Comparison of ENCODE assay signal across 8 cellular contexts in the genomic region with DNA sequence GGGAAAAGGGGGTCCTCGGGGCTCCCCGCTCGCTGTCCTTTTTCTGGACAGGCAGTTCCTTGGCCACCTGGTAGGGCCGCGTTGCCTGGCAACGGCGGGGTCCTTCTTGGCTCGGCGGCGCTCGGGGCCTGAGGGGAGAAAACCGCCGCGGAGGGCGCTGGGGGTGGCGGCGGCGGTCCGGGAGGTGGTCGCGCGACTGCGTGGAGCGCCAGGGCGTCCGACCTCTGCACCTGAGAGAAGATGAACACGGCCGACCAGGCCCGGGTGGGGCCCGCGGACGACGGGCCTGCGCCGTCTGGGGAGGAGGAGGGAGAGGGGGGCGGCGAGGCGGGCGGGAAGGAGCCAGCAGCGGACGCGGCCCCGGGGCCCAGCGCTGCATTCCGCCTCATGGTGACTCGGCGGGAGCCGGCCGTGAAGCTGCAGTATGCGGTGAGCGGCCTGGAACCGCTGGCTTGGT. TPM values are rescaled to one million over a fixed set of nuclear protein-coding genes. Genes with fewer than 3 reads are reported as not detected.
DNase-seq lines count a peak whose midpoint lies in the region; ATAC-seq and TF ChIP-seq lines count a peak whose summit lies in the region.

Gene GTF3C4, plus strand, starts transcription at position 106 of the 457 bp plus-strand sequence. Its CDS starts 135 bp downstream, at position 241.

- H3K4me3 ChIP-seq in OCI-LY7 (ENCODE audit: low read depth, low read length, poor library complexity, severe bottlenecking), result peak within 1 kb of the TSS; percentile 96
- H3K4me3 ChIP-seq in fibroblast of lung (replicated peaks in 1 of 4; ENCODE audit: control extremely low read depth in 1 of 4, insufficient read depth in 1 of 4, low read depth in 3 of 4, low read length in 4 of 4), result peak within 1 kb of the TSS; percentile 78 to 95 (median 90)

- POLR2A ChIA-PET in OCI-LY7 (lab: Charles Lee), result interaction anchor here (0.5 to 2.5 kb wide), 5 partner anchors 12 to 429 kb away, joined by 3 to 6 read pairs (median 4); partner anchors contain the start of gene GTF3C5

- peaks cover 34% of the 10 kb centered on the region for H3K4me1 ChIP-seq in OCI-LY7 (ENCODE audit: insufficient read depth, low read length, poor library complexity, severe bottlenecking)
- H3K4me1 ChIP-seq in fibroblast of lung (ENCODE audit: control insufficient read depth, extremely low read depth, insufficient read depth, low read length), result no peaks in the 10 kb centered on the region

- peaks cover 38% of the 10 kb centered on the region for H3K4me1 Mint-ChIP-seq in activated T-helper 1 cell treated with anti-CD3 and anti-CD28 coated beads, Interleukin-12 subunit alpha, Interleukin-12 subunit beta, Interleukin-2, Interleukin-4 antibody, amounts not matched to agents 30 ng/mL and 10 ng/mL and 1 ng/mL, durations not matched to agents 14 hours and 24 hours and 36 hours (ENCODE audit: low read depth)
- peaks cover 33 to 41% of the 10 kb centered on the region in 2 donors for H3K4me1 Mint-ChIP-seq in natural killer cell treated with Interleukin-12 subunit alpha and Interleukin-12 subunit beta and Interleukin-15 and Interleukin-18, amount 100 ng/mL, for 72 hours (ENCODE audit: low read depth in 2 of 2)

- intact Hi-C loops in OCI-LY7 (cut with micrococcal nuclease; ENCODE audit: unreplicated experiment), result no loop called here
- intact Hi-C loops in activated T-helper 1 cell treated with anti-CD3 and anti-CD28 coated beads, Interleukin-12 subunit alpha, Interleukin-12 subunit beta, Interleukin-2, Interleukin-4 antibody, amounts not matched to agents 30 ng/mL and 10 ng/mL and 1 ng/mL, durations not matched to agents 14 hours and 24 hours and 36 hours (cut with micrococcal nuclease), result loop anchor here (1.0 to 5.0 kb wide), 4 partner anchors 98 to 667 kb away; partner anchors contain the start of genes AK8, SETX, SPACA9 and SURF6

- H3K4me2 ChIP-seq in OCI-LY7 (ENCODE audit: low read length) (peak within 1 kb of the TSS; percentile 83), fibroblast of lung (ENCODE audit: extremely low read depth, insufficient read depth, low read length) (peak within 1 kb of the TSS; percentile 79)

- H4K20me1 ChIP-seq in OCI-LY7 (ENCODE audit: insufficient read depth, low read length) (peaks cover 36% of the 10 kb centered on the region), fibroblast of lung (ENCODE audit: control insufficient read depth, extremely low read depth, insufficient read depth, low read length) (no peaks in the 10 kb centered on the region)

- H3K9me3 Mint-ChIP-seq in activated T-helper 1 cell treated with anti-CD3 and anti-CD28 coated beads, Interleukin-12 subunit alpha, Interleukin-12 subunit beta, Interleukin-2, Interleukin-4 antibody, amounts not matched to agents 30 ng/mL and 10 ng/mL and 1 ng/mL, durations not matched to agents 14 hours and 24 hours and 36 hours, result no peaks in the 10 kb centered on the region
- no peaks in the 10 kb centered on the region for H3K9me3 Mint-ChIP-seq in natural killer cell treated with Interleukin-12 subunit alpha and Interleukin-12 subunit beta and Interleukin-15 and Interleukin-18, amount 100 ng/mL, for 72 hours

- H3K27me3 Mint-ChIP-seq in activated T-helper 1 cell treated with anti-CD3 and anti-CD28 coated beads, Interleukin-12 subunit alpha, Interleukin-12 subunit beta, Interleukin-2, Interleukin-4 antibody, amounts not matched to agents 30 ng/mL and 10 ng/mL and 1 ng/mL, durations not matched to agents 14 hours and 24 hours and 36 hours (ENCODE audit: insufficient read depth), result no peaks in the 10 kb centered on the region
- no peaks in the 10 kb centered on the region for H3K27me3 Mint-ChIP-seq in natural killer cell treated with Interleukin-12 subunit alpha and Interleukin-12 subunit beta and Interleukin-15 and Interleukin-18, amount 100 ng/mL, for 72 hours

- no TSS peak for BruUV-seq in OCI-LY7 (replicated peaks; lab: Mats Ljungman, UMichigan)

- DNase-seq in CD1c-positive myeloid dendritic cell (ENCODE audit: extremely low spot score) (peak; percentile 91), OCI-LY7 (ENCODE audit: low spot score) (peak; percentile 91), fibroblast of lung (ENCODE audit: low read depth in 2 of 2) (peak; percentile 41 to 81)
- DNase-seq in activated T-helper 1 cell treated with anti-CD3 and anti-CD28 coated beads, Interleukin-12 subunit alpha, Interleukin-12 subunit beta, Interleukin-2, Interleukin-4 antibody, amounts not matched to agents 30 ng/mL and 10 ng/mL and 1 ng/mL, durations not matched to agents 14 hours and 24 hours and 36 hours (ENCODE audit: low spot score), result peak; percentile 79
- DNase-seq in natural killer cell treated with Interleukin-12 subunit alpha and Interleukin-12 subunit beta and Interleukin-15 and Interleukin-18, amount 100 ng/mL, for 72 hours (ENCODE audit: low spot score), result peak; percentile 86
- peak; percentile 89 for DNase-seq in stimulated activated naive CD8-positive, alpha-beta T cell treated with anti-CD3 and anti-CD28 coated beads, Interleukin-15, Interleukin-2, amounts not matched to agents 100 U/mL and 50 U/mL, for 24 hours

- ATAC-seq in GM19438 (IDR thresholded peaks at IDR 0.05; ENCODE audit: low read depth, unreplicated experiment) (peak; percentile 37), HG03565 (IDR thresholded peaks at IDR 0.05; ENCODE audit: unreplicated experiment) (peak; percentile 43)
- ATAC-seq in natural killer cell treated with Interleukin-12 subunit alpha and Interleukin-12 subunit beta and Interleukin-15 and Interleukin-18, amount 100 ng/mL, for 72 hours, result peak; percentile 84 to 88
- ATAC-seq in stimulated activated naive CD8-positive, alpha-beta T cell treated with anti-CD3 and anti-CD28 coated beads, Interleukin-15, Interleukin-2, amounts not matched to agents 100 U/mL and 50 U/mL, for 24 hours, result peak; percentile 62

- TF ChIP-seq CTCF in OCI-LY7 (conservative IDR thresholded peaks at IDR 0.05; ENCODE audit: low read length), result no peak
- no peak for TF ChIP-seq CTCF in fibroblast of lung (conservative IDR thresholded peaks at IDR 0.05 in 1 of 2, IDR thresholded peaks at IDR 0.05 in 1 of 2; ENCODE audit: low read depth in 1 of 2, low read length in 2 of 2)

- no peaks in the 10 kb centered on the region for H3K9me2 ChIP-seq in OCI-LY7 (ENCODE audit: insufficient read depth, low read length)

- H3K9ac ChIP-seq in fibroblast of lung (ENCODE audit: insufficient read depth, low read length), result peak within 1 kb of the TSS; percentile 97

- H3K36me3 Mint-ChIP-seq in activated T-helper 1 cell treated with anti-CD3 and anti-CD28 coated beads, Interleukin-12 subunit alpha, Interleukin-12 subunit beta, Interleukin-2, Interleukin-4 antibody, amounts not matched to agents 30 ng/mL and 10 ng/mL and 1 ng/mL, durations not matched to agents 14 hours and 24 hours and 36 hours (ENCODE audit: low read depth), result peaks cover 19% of the 10 kb centered on the region
- H3K36me3 Mint-ChIP-seq in natural killer cell treated with Interleukin-12 subunit alpha and Interleukin-12 subunit beta and Interleukin-15 and Interleukin-18, amount 100 ng/mL, for 72 hours, result peaks cover 9% of the 10 kb centered on the region

- H3K9me3 ChIP-seq in OCI-LY7 (ENCODE audit: low read length) (no peaks in the 10 kb centered on the region; the same call in 1 of the 2 replicates), fibroblast of lung (ENCODE audit: control insufficient read depth, insufficient read depth, low read depth, low read length) (no peaks in the 10 kb centered on the region)

- peak within 1 kb of the TSS; percentile 72 for H3K27ac ChIP-seq in OCI-LY7 (ENCODE audit: low read depth, low read length, poor library complexity, severe bottlenecking)
- H3K27ac ChIP-seq in fibroblast of lung (ENCODE audit: insufficient read depth, low read length), result peak within 1 kb of the TSS; percentile 99

- CTCF ChIA-PET in OCI-LY7 (lab: Charles Lee; ENCODE audit: unreplicated experiment), result no interaction called here

- H3K4me3 Mint-ChIP-seq in activated T-helper 1 cell treated with anti-CD3 and anti-CD28 coated beads, Interleukin-12 subunit alpha, Interleukin-12 subunit beta, Interleukin-2, Interleukin-4 antibody, amounts not matched to agents 30 ng/mL and 10 ng/mL and 1 ng/mL, durations not matched to agents 14 hours and 24 hours and 36 hours, result peak within 1 kb of the TSS; percentile 96
- H3K4me3 Mint-ChIP-seq in natural killer cell treated with Interleukin-12 subunit alpha and Interleukin-12 subunit beta and Interleukin-15 and Interleukin-18, amount 100 ng/mL, for 72 hours, result peak within 1 kb of the TSS; percentile 92

- H3K27ac Mint-ChIP-seq in activated T-helper 1 cell treated with anti-CD3 and anti-CD28 coated beads, Interleukin-12 subunit alpha, Interleukin-12 subunit beta, Interleukin-2, Interleukin-4 antibody, amounts not matched to agents 30 ng/mL and 10 ng/mL and 1 ng/mL, durations not matched to agents 14 hours and 24 hours and 36 hours, result peak within 1 kb of the TSS; percentile 90
- peak within 1 kb of the TSS; percentile 83 to 89 for H3K27ac Mint-ChIP-seq in natural killer cell treated with Interleukin-12 subunit alpha and Interleukin-12 subunit beta and Interleukin-15 and Interleukin-18, amount 100 ng/mL, for 72 hours

- H2AFZ ChIP-seq in OCI-LY7 (ENCODE audit: low read length) (peak within 1 kb of the TSS; percentile 71), fibroblast of lung (ENCODE audit: low read length) (peak within 1 kb of the TSS; percentile 92)

- H3K79me2 ChIP-seq in OCI-LY7 (ENCODE audit: insufficient read depth, low read depth, low read length), result peaks cover 91% of the 10 kb centered on the region
- peaks cover 70% of the 10 kb centered on the region for H3K79me2 ChIP-seq in fibroblast of lung (ENCODE audit: control insufficient read depth, insufficient read depth, low read length)

- peaks cover 50% of the 10 kb centered on the region for H3K36me3 ChIP-seq in OCI-LY7 (ENCODE audit: insufficient read depth, low read length)
- H3K36me3 ChIP-seq in fibroblast of lung (ENCODE audit: control insufficient read depth, insufficient read depth, low read length), result no peaks in the 10 kb centered on the region

- no peaks in the 10 kb centered on the region for H3K27me3 ChIP-seq in fibroblast of lung (ENCODE audit: control insufficient read depth, insufficient read depth, low read length)

RNA-seq across cellular contexts. Expression of gene GTF3C4, which starts in this region (rescaled TPM):
- 15.3 and 15.7 TPM in 2 replicates for total RNA-seq in OCI-LY7 (2014; rRNA removed; shearing (Covaris generic))
- total RNA-seq in OCI-LY7 (2022) (18.6 and 19.0 TPM in 2 replicates), fibroblast of lung (10.8 and 11.4 TPM in 2 replicates)
- total RNA-seq in activated T-helper 1 cell treated with anti-CD3 and anti-CD28 coated beads, Interleukin-12 subunit alpha, Interleukin-12 subunit beta, Interleukin-2, Interleukin-4 antibody, amounts not matched to agents 30 ng/mL and 10 ng/mL and 1 ng/mL, durations not matched to agents 14 hours and 24 hours and 36 hours, result 19.3 and 20.1 TPM in 2 replicates
- 6.8 and 7.0 TPM in 2 replicates for polyA plus RNA-seq in fibroblast of lung
- 9.5 and 10.4 TPM in 2 replicates for polyA plus RNA-seq in fibroblast of lung (2012)
- polyA minus RNA-seq in fibroblast of lung (ENCODE audit: low replicate concordance), result 16.2 and 21.7 TPM in 2 replicates
- total RNA-seq in natural killer cell treated with Interleukin-12 subunit alpha and Interleukin-12 subunit beta and Interleukin-15 and Interleukin-18, amount 100 ng/mL, for 72 hours, result 10 to 100 TPM; 14.4 to 18.8 TPM

Comparison
In these comparisons a context has a peak if more than half of its experiments do, and no peak if none do; other contexts are left out.
1. Peak in every context shown above with its lines: DNase-seq, ATAC-seq, H3K4me3 ChIP-seq and H3K27ac ChIP-seq.